ENCODE assay signal across 15 cellular contexts in genomic region chr2:27306136-27306535, GRCh38. TPM values are rescaled to one million over a fixed set of nuclear protein-coding genes. Genes with fewer than 3 reads are reported as not detected.
DNase-seq lines count a peak whose midpoint lies in the region; ATAC-seq and TF ChIP-seq lines count a peak whose summit lies in the region.
"Had no signal": no experiment of that assay in that cellular context is flagged by ENCODE, and none has a peak within 500 bp of the region (broad histone marks: within the 10 kb centered on the region; RNA-seq: fewer than 3 reads in every experiment).

No MANE protein-coding gene starts in this region.

- H3K36me3 Mint-ChIP-seq in chondrocyte (ENCODE audit: low read depth) (peaks cover 9% of the 10 kb centered on the region), natural killer cell (no peaks in the 10 kb centered on the region), osteocyte (ENCODE audit: unreplicated experiment) (peaks cover 9% of the 10 kb centered on the region)

- intact Hi-C loops in left ventricle myocardium inferior (cut with micrococcal nuclease): no loop called here
- intact Hi-C loops in Right ventricle myocardium inferior (cut with DNase I): no loop called here
- intact Hi-C loops in natural killer cell (cut with micrococcal nuclease): no loop called here
- intact Hi-C loops in dorsolateral prefrontal cortex (cut with DNase I): no loop called here

- H3K27ac ChIP-seq in left ventricle myocardium inferior (replicated peaks) (peak overlapping the region; percentile 8), dorsolateral prefrontal cortex (no peak overlapping the region)
- H3K27ac ChIP-seq: prostate gland, upper lobe of left lung had no signal

- H3K9me3 Mint-ChIP-seq in chondrocyte (ENCODE audit: low read depth) (no peaks in the 10 kb centered on the region), natural killer cell (no peaks in the 10 kb centered on the region), osteocyte (ENCODE audit: unreplicated experiment) (no peaks in the 10 kb centered on the region)

- H3K4me3 ChIP-seq in left ventricle myocardium inferior (peak overlapping the region; percentile 9), dorsolateral prefrontal cortex (peak overlapping the region in 1 of 59 donors; percentile 11)
- H3K4me3 ChIP-seq: GM12878, prostate gland had no signal

- H3K4me3 Mint-ChIP-seq in chondrocyte (ENCODE audit: unreplicated experiment) (no peak overlapping the region), natural killer cell (peak overlapping the region; percentile 66), osteocyte (ENCODE audit: unreplicated experiment) (no peak overlapping the region)

- peaks cover 44% of the 10 kb centered on the region for H3K27me3 ChIP-seq in left ventricle myocardium inferior (ENCODE audit: low read depth)
- H3K27me3 ChIP-seq in dorsolateral prefrontal cortex: peaks cover 0 to 28% (median 3%) of the 10 kb centered on the region in 45 donors

- ATAC-seq in Right ventricle myocardium inferior: no peak
- ATAC-seq in natural killer cell: peak in 2 of 3 donors; percentile 11 to 27
- no peak for ATAC-seq in GM18502 (IDR thresholded peaks at IDR 0.05; ENCODE audit: poor library complexity, unreplicated experiment)

- H3K4me1 Mint-ChIP-seq in chondrocyte (ENCODE audit: low read depth) (peaks cover 9% of the 10 kb centered on the region), natural killer cell (peaks cover 0 to 12% of the 10 kb centered on the region in 2 donors), osteocyte (ENCODE audit: unreplicated experiment) (no peaks in the 10 kb centered on the region)

- no peak for DNase-seq in left ventricle myocardium inferior
- no peak for DNase-seq in Right ventricle myocardium inferior (ENCODE audit: missing footprints)
- peak; percentile 92 for DNase-seq in chondrocyte (ENCODE audit: low spot score)
- DNase-seq in natural killer cell: no peak
- no peak for DNase-seq in dorsolateral prefrontal cortex
- no peak for DNase-seq in 8988T
- DNase-seq in osteocyte (ENCODE audit: extremely low spot score, unreplicated experiment): no peak

- H3K27ac Mint-ChIP-seq in chondrocyte (ENCODE audit: unreplicated experiment): no peak overlapping the region
- H3K27ac Mint-ChIP-seq in natural killer cell: peak overlapping the region in 1 of 2 donors; percentile 36
- H3K27ac Mint-ChIP-seq in osteocyte (ENCODE audit: unreplicated experiment): no peak overlapping the region

- H3K9me3 ChIP-seq in left ventricle myocardium inferior (replicated peaks): no peaks in the 10 kb centered on the region
- H3K9me3 ChIP-seq: prostate gland, upper lobe of left lung had no signal

- peaks cover 68% of the 10 kb centered on the region for H3K36me3 ChIP-seq in left ventricle myocardium inferior
- H3K36me3 ChIP-seq: prostate gland had no signal

- H3K27me3 Mint-ChIP-seq in chondrocyte (ENCODE audit: low read depth): peaks cover 13% of the 10 kb centered on the region
- H3K27me3 Mint-ChIP-seq in natural killer cell (ENCODE audit: low read depth in 2 of 2): peaks cover 5 to 6% of the 10 kb centered on the region in 2 donors
- H3K27me3 Mint-ChIP-seq in osteocyte (ENCODE audit: unreplicated experiment): peaks cover 6% of the 10 kb centered on the region

- peaks cover 52% of the 10 kb centered on the region for H3K4me1 ChIP-seq in left ventricle myocardium inferior

- no peak for TF ChIP-seq CTCF in left ventricle myocardium inferior (IDR thresholded peaks at IDR 0.05; ENCODE audit: borderline replicate concordance)
- TF ChIP-seq CTCF in chondrocyte (IDR thresholded peaks at IDR 0.05): no peak
- no peak for TF ChIP-seq CTCF in natural killer cell (IDR thresholded peaks at IDR 0.05)
- no peak for TF ChIP-seq CTCF in dorsolateral prefrontal cortex (IDR thresholded peaks at IDR 0.05 in 54 of 56, conservative IDR thresholded peaks at IDR 0.05 in 2 of 56; ENCODE audit: low read depth in 1 of 56, partially characterized antibody in 56 of 56)
- TF ChIP-seq CTCF in osteocyte (IDR thresholded peaks at IDR 0.05): no peak

RNA-seq across cellular contexts. Expression of gene UCN, which starts 2.1 kb away (rescaled TPM):
- 1.5 TPM for total RNA-seq in left ventricle myocardium inferior
- total RNA-seq in Right ventricle myocardium inferior: 0.84 TPM
- 1.2 to 2.7 TPM (median 1.5 TPM) in 3 replicates for total RNA-seq in chondrocyte
- total RNA-seq in natural killer cell: 1 to 10 TPM; 1.6 to 3.6 (median 2.4) TPM
- 10 to 100 TPM in 45 of 120 experiments, 1 to 10 TPM in 75; 4.9 to 16.4 (median 9.2) TPM for total RNA-seq in dorsolateral prefrontal cortex
- total RNA-seq in osteocyte: 2.6 and 4.1 TPM in 2 replicates

RNA-seq across cellular contexts. Expression of gene MPV17, which starts 16.8 kb away (rescaled TPM):
- total RNA-seq in left ventricle myocardium inferior: 59.2 TPM
- 48.0 TPM for total RNA-seq in Right ventricle myocardium inferior
- total RNA-seq in chondrocyte: 57.6 to 68.7 TPM (median 57.7 TPM) in 3 replicates
- total RNA-seq in natural killer cell: 10 to 100 TPM; 63.9 to 75.2 (median 64.8) TPM
- total RNA-seq in dorsolateral prefrontal cortex: 100 to 1,000 TPM in 76 of 120 experiments, 10 to 100 TPM in 44; 78.1 to 133 (median 103) TPM
- 76.0 and 85.5 TPM in 2 replicates for total RNA-seq in osteocyte

RNA-seq across cellular contexts. Expression of gene TRIM54, which starts 23.9 kb away (rescaled TPM):
- total RNA-seq in left ventricle myocardium inferior: 285 TPM
- 282 TPM for total RNA-seq in Right ventricle myocardium inferior
- total RNA-seq in chondrocyte: not detected in 3 replicates
- total RNA-seq in natural killer cell: under 1 TPM in 2 of 3 donors, not detected in 1; 0.18 to 0.21 TPM
- total RNA-seq in dorsolateral prefrontal cortex: 10 to 100 TPM in 37 of 120 experiments, 1 to 10 TPM in 83; 2.6 to 27.6 (median 9.0) TPM
- not detected in 2 replicates for total RNA-seq in osteocyte
- total RNA-seq: astrocyte, GM12878, mesenteric fat pad, SK-MEL-5 had no signal

RNA-seq across cellular contexts. Expression of gene DNAJC5G, which starts 30.9 kb away (rescaled TPM):
- total RNA-seq in left ventricle myocardium inferior: 1.2 TPM
- total RNA-seq in Right ventricle myocardium inferior: 1.9 TPM
- not detected in 3 replicates for total RNA-seq in chondrocyte
- total RNA-seq in natural killer cell: not detected
- 10 to 100 TPM in 26 of 120 experiments, 1 to 10 TPM in 94; 2.2 to 19.1 (median 7.4) TPM for total RNA-seq in dorsolateral prefrontal cortex
- total RNA-seq in osteocyte: not detected in 2 replicates
- total RNA-seq: astrocyte, GM12878, HT1080, mesenteric fat pad, SK-MEL-5, upper lobe of left lung had no signal

RNA-seq across cellular contexts. Expression of gene SLC30A3, which starts 43.3 kb away (rescaled TPM):
- total RNA-seq in left ventricle myocardium inferior (5.9 TPM), Right ventricle myocardium inferior (10.1 TPM), chondrocyte (0.17 to 0.31 TPM in 2 of 3 replicates, not detected in the other), natural killer cell (not detected), dorsolateral prefrontal cortex (10 to 100 TPM; 11.0 to 97.2 (median 48.3) TPM), osteocyte (not detected in 2 replicates)
- total RNA-seq: GM12878, mesenteric fat pad had no signal

Comparison
In these comparisons a context has a peak if more than half of its experiments do, and no peak if none do; other contexts are left out.
1. ATAC-seq: peak in natural killer cell (2 of 3); none in Right ventricle myocardium inferior (single experiment) and GM18502 (single experiment).